Comparison of ENCODE assay signal across 26 cellular contexts in the genomic region with DNA sequence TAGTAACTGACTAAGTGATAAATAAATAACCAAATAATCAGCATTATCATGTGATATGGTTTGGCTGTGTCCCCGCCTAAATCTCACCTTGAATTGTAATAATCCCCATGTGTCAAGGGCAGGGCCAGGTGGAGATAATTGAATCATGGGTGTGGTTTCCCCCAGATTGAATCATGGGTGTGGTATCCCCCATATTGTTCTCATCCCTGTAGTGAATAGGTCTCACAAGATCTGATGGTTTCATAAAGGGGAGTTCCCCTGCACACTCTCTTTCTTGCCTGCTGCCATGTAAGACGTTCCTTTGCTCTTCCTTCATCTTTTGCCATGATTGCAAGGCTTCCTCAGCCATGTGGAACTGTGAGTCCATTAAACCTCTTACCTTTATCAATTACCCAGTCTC.
A peak's percentile ranks its signal among the peaks of the same experiment; 100 is the strongest.
DNase-seq lines count a peak whose midpoint lies in the region; ATAC-seq, FAIRE-seq and TF ChIP-seq lines count a peak whose summit lies in the region.
"Had no signal": no experiment of that assay in that cellular context is flagged by ENCODE, and none has a peak within 500 bp of the region (broad histone marks: within the 10 kb centered on the region; RNA-seq: fewer than 3 reads in every experiment).

No MANE protein-coding gene starts in this region.

- TF ChIP-seq POLR2A in breast epithelium (IDR thresholded peaks at IDR 0.05) (no peak), esophagus muscularis mucosa (IDR thresholded peaks at IDR 0.05; ENCODE audit: low read depth) (no peak)

- H3K27ac ChIP-seq in mammary epithelial cell (ENCODE audit: insufficient read depth, low read depth, low read length) = no peak overlapping the region
- H3K27ac ChIP-seq in breast epithelium = no peak overlapping the region
- H3K27ac ChIP-seq in esophagus muscularis mucosa (replicated peaks in 1 of 4) = no peak overlapping the region
- H3K27ac ChIP-seq: A549; BLaER1 treated with 17β-estradiol and CSF1 and Interleukin-3, amounts not matched to agents 10 nM and 100 nM had no signal

- no peak overlapping the region for H3K27ac Mint-ChIP-seq in activated CD4-positive, alpha-beta T cell treated with anti-CD3 and anti-CD28 coated beads for 36 hours
- H3K27ac Mint-ChIP-seq: CD14-positive monocyte; CD4-positive, alpha-beta T cell; CD8-positive, alpha-beta memory T cell had no signal

- peak; percentile 36 for ATAC-seq in activated CD4-positive, alpha-beta T cell treated with anti-CD3 and anti-CD28 coated beads for 36 hours
- ATAC-seq: A549 had no signal

- H3K4me2 ChIP-seq in mammary epithelial cell (ENCODE audit: insufficient read depth, low read depth, low read length) = no peak overlapping the region
- H3K4me2 ChIP-seq: A549; BLaER1 treated with 17β-estradiol and CSF1 and Interleukin-3, amounts not matched to agents 10 nM and 100 nM had no signal

- CTCF ChIA-PET in activated CD4-positive, alpha-beta T cell treated with anti-CD3 and anti-CD28 coated beads for 36 hours (lab: Charles Lee) = no interaction called here
- CTCF ChIA-PET in mammary epithelial cell (lab: Charles Lee; ENCODE audit: low non-redundant PET) = no interaction called here

- dilution Hi-C loops in mammary epithelial cell (cut with HindIII; ENCODE audit: low sequenced_read_pairs) = no loop called here

- in situ Hi-C loops in mammary epithelial cell (cut with MboI; ENCODE audit: low sequenced_read_pairs in 2 of 2) = no loop called here

- TF ChIP-seq CTCF in mammary epithelial cell (conservative IDR thresholded peaks at IDR 0.05 in 1 of 2, IDR thresholded peaks at IDR 0.05 in 1 of 2; ENCODE audit: extremely low read depth in 1 of 2, insufficient read depth in 1 of 2, low read depth in 1 of 2, low read length in 2 of 2) (no peak), breast epithelium (IDR thresholded peaks at IDR 0.05) (no peak), esophagus muscularis mucosa (IDR thresholded peaks at IDR 0.05) (no peak)

- TF ChIP-seq EP300 in esophagus muscularis mucosa (IDR thresholded peaks at IDR 0.05) = no peak

- FAIRE-seq in HTR-8/SVneo (lab: Jason Lieb, UNC) = peak; percentile 36
- FAIRE-seq: A549, D721Med, GM12891, GM18507, H54 had no signal

- H3K4me1 ChIP-seq in mammary epithelial cell (ENCODE audit: insufficient read depth, low read length) = no peaks in the 10 kb centered on the region
- no peaks in the 10 kb centered on the region for H3K4me1 ChIP-seq in breast epithelium
- no peaks in the 10 kb centered on the region for H3K4me1 ChIP-seq in esophagus muscularis mucosa
- H3K4me1 ChIP-seq: A549, BE2C, HAP-1 had no signal

- H3K27me3 ChIP-seq in mammary epithelial cell (ENCODE audit: insufficient read depth, low read length) = no peaks in the 10 kb centered on the region
- no peaks in the 10 kb centered on the region for H3K27me3 ChIP-seq in breast epithelium
- H3K27me3 ChIP-seq in esophagus muscularis mucosa = no peaks in the 10 kb centered on the region
- H3K27me3 ChIP-seq: BE2C; BLaER1 treated with 17β-estradiol and CSF1 and Interleukin-3, amounts not matched to agents 10 nM and 100 nM had no signal

- H3K4me3 ChIP-seq in mammary epithelial cell (replicated peaks in 1 of 3; ENCODE audit: insufficient read depth in 1 of 3, low read depth in 2 of 3, low read length in 3 of 3) (no peak overlapping the region), breast epithelium (no peak overlapping the region), esophagus muscularis mucosa (no peak overlapping the region)
- H3K4me3 ChIP-seq: A549; BLaER1 treated with 17β-estradiol and CSF1 and Interleukin-3, amounts not matched to agents 10 nM and 100 nM; HAP-1 had no signal

- H3K36me3 Mint-ChIP-seq in activated CD4-positive, alpha-beta T cell treated with anti-CD3 and anti-CD28 coated beads for 36 hours (ENCODE audit: low read depth) = no peaks in the 10 kb centered on the region
- H3K36me3 Mint-ChIP-seq: CD14-positive monocyte; CD8-positive, alpha-beta memory T cell had no signal

- H3K9ac ChIP-seq in mammary epithelial cell (ENCODE audit: insufficient read depth, low read length) = no peak overlapping the region
- H3K9ac ChIP-seq: BLaER1 treated with 17β-estradiol and CSF1 and Interleukin-3, amounts not matched to agents 10 nM and 100 nM had no signal

- H3K9me3 Mint-ChIP-seq in activated CD4-positive, alpha-beta T cell treated with anti-CD3 and anti-CD28 coated beads for 36 hours (ENCODE audit: low read depth) = no peaks in the 10 kb centered on the region
- H3K9me3 Mint-ChIP-seq: CD4-positive, alpha-beta T cell; CD8-positive, alpha-beta memory T cell had no signal

- DNase-seq in activated CD4-positive, alpha-beta T cell treated with anti-CD3 and anti-CD28 coated beads for 36 hours = no peak
- DNase-seq in activated CD4-positive, alpha-beta T cell treated with anti-CD3 and anti-CD28 coated beads, Interleukin-2, amount 50 U/mL, for 1 hour = no peak
- DNase-seq in mammary epithelial cell = peak; percentile 2
- no peak for DNase-seq in breast epithelium (ENCODE audit: low spot score in 2 of 2)
- no peak for DNase-seq in HTR-8/SVneo (ENCODE audit: insufficient read length, low spot score)
- peak; percentile 42 for DNase-seq in esophagus muscularis mucosa (ENCODE audit: extremely low spot score)
- no peak for DNase-seq in DMS153 (lab: John Stamatoyannopoulos, UW)
- DNase-seq: 8988T; ACHN; AML-193; BE2C; CD4-positive, alpha-beta T cell; CD8-positive, alpha-beta memory T cell; DMS 273 treated with DMSO at 0.1 percent for 48 hours; DMS53; DMS79 treated with DMSO at 0.1 percent for 48 hours; GF-D8; GOT3 had no signal

- 93% methylated on average over 2 of the region's 2 CpGs for WGBS in mammary epithelial cell (ENCODE audit: low coverage, missing lambda C conversion rate)
- 88% methylated on average over 2 of the region's 2 CpGs for WGBS in esophagus muscularis mucosa

- H3K27me3 Mint-ChIP-seq in activated CD4-positive, alpha-beta T cell treated with anti-CD3 and anti-CD28 coated beads for 36 hours = peaks cover 43% of the 10 kb centered on the region

- intact Hi-C loops in activated CD4-positive, alpha-beta T cell treated with anti-CD3 and anti-CD28 coated beads for 36 hours (cut with DNase I, micrococcal nuclease) = no loop called here
- intact Hi-C loops in mammary epithelial cell (cut with micrococcal nuclease) = no loop called here
- intact Hi-C loops in breast epithelium (cut with DNase I; ENCODE audit: low total_unique reads) = no loop called here
- intact Hi-C loops in esophagus muscularis mucosa (cut with DNase I) = no loop called here

- no peaks in the 10 kb centered on the region for H3K79me2 ChIP-seq in mammary epithelial cell (ENCODE audit: insufficient read depth, low read length)

- no TSS peak for BruUV-seq in mammary epithelial cell (replicated peaks; lab: Mats Ljungman, UMichigan)

- H3K4me1 Mint-ChIP-seq in activated CD4-positive, alpha-beta T cell treated with anti-CD3 and anti-CD28 coated beads for 36 hours = no peaks in the 10 kb centered on the region
- H3K4me1 Mint-ChIP-seq: CD14-positive monocyte; CD8-positive, alpha-beta memory T cell had no signal

- H3K9me3 ChIP-seq in mammary epithelial cell (replicated peaks; ENCODE audit: insufficient read depth, low read length) = no peaks in the 10 kb centered on the region
- no peaks in the 10 kb centered on the region for H3K9me3 ChIP-seq in breast epithelium
- no peaks in the 10 kb centered on the region for H3K9me3 ChIP-seq in esophagus muscularis mucosa
- H3K9me3 ChIP-seq: BE2C; BLaER1 treated with 17β-estradiol and CSF1 and Interleukin-3, amounts not matched to agents 10 nM and 100 nM had no signal

- H4K20me1 ChIP-seq in mammary epithelial cell (ENCODE audit: insufficient read depth, low read length) = no peaks in the 10 kb centered on the region
- H4K20me1 ChIP-seq: BLaER1 treated with 17β-estradiol and CSF1 and Interleukin-3, amounts not matched to agents 10 nM and 100 nM had no signal

- no peaks in the 10 kb centered on the region for H3K36me3 ChIP-seq in mammary epithelial cell (ENCODE audit: insufficient read depth, low read length)
- no peaks in the 10 kb centered on the region for H3K36me3 ChIP-seq in breast epithelium
- H3K36me3 ChIP-seq in esophagus muscularis mucosa = no peaks in the 10 kb centered on the region
- H3K36me3 ChIP-seq: BE2C; BLaER1 treated with 17β-estradiol and CSF1 and Interleukin-3, amounts not matched to agents 10 nM and 100 nM; HAP-1 had no signal

- no peak overlapping the region for H3K4me3 Mint-ChIP-seq in activated CD4-positive, alpha-beta T cell treated with anti-CD3 and anti-CD28 coated beads for 36 hours
- H3K4me3 Mint-ChIP-seq: CD4-positive, alpha-beta T cell; CD8-positive, alpha-beta memory T cell had no signal

- H2AFZ ChIP-seq in mammary epithelial cell (ENCODE audit: low read depth, low read length) = no peak overlapping the region

- POLR2A ChIA-PET in activated CD4-positive, alpha-beta T cell treated with anti-CD3 and anti-CD28 coated beads for 36 hours (lab: Charles Lee) = no interaction called here

Comparison
In these comparisons a context has a peak if more than half of its experiments do, and no peak if none do; other contexts are left out.
1. DNase-seq: peak in mammary epithelial cell (single experiment) and esophagus muscularis mucosa (single experiment); none in activated CD4-positive, alpha-beta T cell treated with anti-CD3 and anti-CD28 coated beads for 36 hours (single experiment), activated CD4-positive, alpha-beta T cell treated with anti-CD3 and anti-CD28 coated beads, Interleukin-2, amount 50 U/mL, for 1 hour (single experiment), breast epithelium (0 of 2), HTR-8/SVneo (single experiment) and DMS153 (single experiment).